ENCODE assay signal across 8 cellular contexts in genomic region chr17:49851387-49852291, GRCh38.
DNase-seq lines count a peak whose midpoint lies in the region; ATAC-seq and TF ChIP-seq lines count a peak whose summit lies in the region.

No MANE protein-coding gene starts in this region.

- DNase-seq in NCI-H2029 (lab: John Stamatoyannopoulos, UW) (peak; percentile 13), NCI-H2029 treated with DMSO at 0.1 percent for 48 hours (lab: John Stamatoyannopoulos, UW) (no peak), NOMO-1 (lab: John Stamatoyannopoulos, UW; ENCODE audit: unreplicated experiment in 2 of 2) (peak; percentile 52 to 60), erythroblast (lab: John Stamatoyannopoulos, UW) (peak; percentile 51 to 60)
- DNase-seq in activated CD8-positive, alpha-beta memory T cell treated with anti-CD3 and anti-CD28 coated beads, Interleukin-2, amount 50 U/mL, for 48 hours = peak; percentile 87
- peak; percentile 18 to 53 for DNase-seq in stimulated activated CD8-positive, alpha-beta memory T cell treated with anti-CD3 and anti-CD28 coated beads, Interleukin-4, amount 100 ng/mL, for 4 hours (ENCODE audit: low read depth in 2 of 2, low spot score in 1 of 2)

- H3K27me3 ChIP-seq in muscle layer of colon (ENCODE audit: control insufficient read depth in 1 of 2, insufficient read depth in 2 of 2, low read length in 2 of 2) = no peaks in the 10 kb centered on the region

- no peak for ATAC-seq in GM19351 (IDR thresholded peaks at IDR 0.05; ENCODE audit: unreplicated experiment)

- no peaks in the 10 kb centered on the region for H3K9me3 ChIP-seq in muscle layer of colon (ENCODE audit: low read length)

- H3K4me1 ChIP-seq in muscle layer of colon (ENCODE audit: insufficient read depth, low read length) = peaks cover 9% of the 10 kb centered on the region

- no peak overlapping the region for H3K9ac ChIP-seq in muscle layer of colon (ENCODE audit: low read length)

- H3K27ac ChIP-seq in muscle layer of colon (ENCODE audit: low read depth, low read length) = no peak overlapping the region

- H3K4me3 ChIP-seq in muscle layer of colon (ENCODE audit: low read depth in 1 of 2, low read length in 2 of 2) = peak overlapping the region; percentile 70 to 75

- TF ChIP-seq POLR2A in erythroblast (IDR thresholded peaks at IDR 0.05; ENCODE audit: low read length) = no peak

- H3K36me3 ChIP-seq in muscle layer of colon (ENCODE audit: insufficient read depth, low read length) = no peaks in the 10 kb centered on the region
